1 cellular context compared by ENCODE assay signal in the genomic region with DNA sequence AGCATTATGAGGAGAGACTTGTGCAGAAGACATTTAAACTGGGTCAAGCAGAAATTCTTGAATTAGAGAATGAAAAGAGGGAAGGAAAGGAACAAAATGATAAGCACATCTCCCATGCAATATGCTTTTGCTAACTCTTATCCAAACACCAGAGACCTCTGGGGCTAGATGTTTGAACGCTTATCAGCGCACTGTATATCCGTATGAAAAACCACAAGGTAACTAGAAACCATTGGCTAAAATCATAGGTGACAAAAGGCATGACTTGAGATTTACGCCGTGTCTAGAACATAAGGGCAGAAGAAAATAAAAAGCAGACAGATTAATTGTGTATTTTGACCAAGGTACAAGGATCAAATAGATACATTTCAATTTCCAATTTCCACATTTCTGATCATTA.
TF ChIP-seq lines count a peak whose summit lies in the region.

No MANE protein-coding gene starts in this region.

TF ChIP-seq in K562, 482 proteins besides CTCF, POLR2A, EP300 and RAD21 (continued from another document and continues in another):
- no peak for TF ChIP-seq ZNF239 (CRISPR knock-in tag; IDR thresholded peaks at IDR 0.05)
- TF ChIP-seq KLF6 (CRISPR knock-in tag; IDR thresholded peaks at IDR 0.05; ENCODE audit: borderline replicate concordance), result no peak
- no peak for TF ChIP-seq SFPQ (IDR thresholded peaks at IDR 0.05; ENCODE audit: low read depth, low read length)
- no peak for TF ChIP-seq FUS (optimal IDR thresholded peaks at IDR 0.05; ENCODE audit: low read depth, low read length)
- no peak for TF ChIP-seq RBFOX2 (IDR thresholded peaks at IDR 0.05; ENCODE audit: low read depth, low read length)
- no peak for TF ChIP-seq SMARCA5 (IDR thresholded peaks at IDR 0.05)
- TF ChIP-seq STAT5A (IDR thresholded peaks at IDR 0.05; ENCODE audit: borderline replicate concordance, low read length), result peak; percentile 72; the same call in 1 of the 2 replicates
- peak; percentile 41 to 46; a peak in 2 of 4 replicates for TF ChIP-seq KDM1A (IDR thresholded peaks at IDR 0.05)
- TF ChIP-seq NCOR1 (IDR thresholded peaks at IDR 0.05), result peak; percentile 73
- no peak for TF ChIP-seq E4F1 (CRISPR knock-in tag; IDR thresholded peaks at IDR 0.05; ENCODE audit: borderline replicate concordance)
- no peak for TF ChIP-seq MAFF (IDR thresholded peaks at IDR 0.05; ENCODE audit: low read length)
- TF ChIP-seq ZNF232 (CRISPR knock-in tag; IDR thresholded peaks at IDR 0.05), result no peak
- TF ChIP-seq ZNF41 (CRISPR knock-in tag; conservative IDR thresholded peaks at IDR 0.05), result no peak
- peak; percentile 91 for TF ChIP-seq TAL1 (IDR thresholded peaks at IDR 0.05)
- no peak for TF ChIP-seq ZMIZ1 (IDR thresholded peaks at IDR 0.05; ENCODE audit: low read depth in 2 of 2, low read length in 2 of 2)
- peak; percentile 86 for TF ChIP-seq TCF3 (CRISPR knock-in tag; IDR thresholded peaks at IDR 0.05)
- no peak for TF ChIP-seq ZNF57 (CRISPR knock-in tag; IDR thresholded peaks at IDR 0.05)
- TF ChIP-seq, protein P1, sequence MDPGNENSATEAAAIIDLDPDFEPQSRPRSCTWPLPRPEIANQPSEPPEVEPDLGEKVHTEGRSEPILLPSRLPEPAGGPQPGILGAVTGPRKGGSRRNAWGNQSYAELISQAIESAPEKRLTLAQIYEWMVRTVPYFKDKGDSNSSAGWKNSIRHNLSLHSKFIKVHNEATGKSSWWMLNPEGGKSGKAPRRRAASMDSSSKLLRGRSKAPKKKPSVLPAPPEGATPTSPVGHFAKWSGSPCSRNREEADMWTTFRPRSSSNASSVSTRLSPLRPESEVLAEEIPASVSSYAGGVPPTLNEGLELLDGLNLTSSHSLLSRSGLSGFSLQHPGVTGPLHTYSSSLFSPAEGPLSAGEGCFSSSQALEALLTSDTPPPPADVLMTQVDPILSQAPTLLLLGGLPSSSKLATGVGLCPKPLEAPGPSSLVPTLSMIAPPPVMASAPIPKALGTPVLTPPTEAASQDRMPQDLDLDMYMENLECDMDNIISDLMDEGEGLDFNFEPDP (CRISPR knock-in tag; IDR thresholded peaks at IDR 0.05), result no peak
- TF ChIP-seq ZNF75A (CRISPR knock-in tag; IDR thresholded peaks at IDR 0.05), result no peak
- TF ChIP-seq CCAR2 (IDR thresholded peaks at IDR 0.05; ENCODE audit: low read depth, low read length), result no peak
- TF ChIP-seq, protein P2, sequence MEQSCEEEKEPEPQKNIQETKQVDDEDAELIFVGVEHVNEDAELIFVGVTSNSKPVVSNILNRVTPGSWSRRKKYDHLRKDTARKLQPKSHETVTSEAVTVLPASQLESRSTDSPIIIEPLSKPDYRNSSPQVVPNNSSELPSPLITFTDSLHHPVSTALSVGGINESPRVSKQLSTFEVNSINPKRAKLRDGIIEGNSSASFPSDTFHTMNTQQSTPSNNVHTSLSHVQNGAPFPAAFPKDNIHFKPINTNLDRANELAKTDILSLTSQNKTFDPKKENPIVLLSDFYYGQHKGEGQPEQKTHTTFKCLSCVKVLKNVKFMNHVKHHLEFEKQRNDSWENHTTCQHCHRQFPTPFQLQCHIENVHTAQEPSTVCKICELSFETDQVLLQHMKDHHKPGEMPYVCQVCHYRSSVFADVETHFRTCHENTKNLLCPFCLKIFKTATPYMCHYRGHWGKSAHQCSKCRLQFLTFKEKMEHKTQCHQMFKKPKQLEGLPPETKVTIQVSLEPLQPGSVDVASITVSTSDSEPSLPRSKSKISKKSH (CRISPR knock-in tag; IDR thresholded peaks at IDR 0.05), result no peak
- TF ChIP-seq MCM5 (IDR thresholded peaks at IDR 0.05; ENCODE audit: low read depth), result no peak
- TF ChIP-seq MEF2A (IDR thresholded peaks at IDR 0.05; ENCODE audit: control insufficient read depth, low read depth, low read length), result no peak
- TF ChIP-seq ZNF212 (CRISPR knock-in tag; IDR thresholded peaks at IDR 0.05), result no peak
- no peak for TF ChIP-seq NFRKB (IDR thresholded peaks at IDR 0.05; ENCODE audit: low read depth)
- TF ChIP-seq POLR2B (IDR thresholded peaks at IDR 0.05; ENCODE audit: low read depth, partially characterized antibody), result no peak
- TF ChIP-seq, protein P3, sequence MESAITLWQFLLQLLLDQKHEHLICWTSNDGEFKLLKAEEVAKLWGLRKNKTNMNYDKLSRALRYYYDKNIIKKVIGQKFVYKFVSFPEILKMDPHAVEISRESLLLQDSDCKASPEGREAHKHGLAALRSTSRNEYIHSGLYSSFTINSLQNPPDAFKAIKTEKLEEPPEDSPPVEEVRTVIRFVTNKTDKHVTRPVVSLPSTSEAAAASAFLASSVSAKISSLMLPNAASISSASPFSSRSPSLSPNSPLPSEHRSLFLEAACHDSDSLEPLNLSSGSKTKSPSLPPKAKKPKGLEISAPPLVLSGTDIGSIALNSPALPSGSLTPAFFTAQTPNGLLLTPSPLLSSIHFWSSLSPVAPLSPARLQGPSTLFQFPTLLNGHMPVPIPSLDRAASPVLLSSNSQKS (CRISPR knock-in tag; IDR thresholded peaks at IDR 0.05), result no peak
- TF ChIP-seq NUFIP1 (IDR thresholded peaks at IDR 0.05; ENCODE audit: partially characterized antibody), result no peak
- TF ChIP-seq, protein P4, sequence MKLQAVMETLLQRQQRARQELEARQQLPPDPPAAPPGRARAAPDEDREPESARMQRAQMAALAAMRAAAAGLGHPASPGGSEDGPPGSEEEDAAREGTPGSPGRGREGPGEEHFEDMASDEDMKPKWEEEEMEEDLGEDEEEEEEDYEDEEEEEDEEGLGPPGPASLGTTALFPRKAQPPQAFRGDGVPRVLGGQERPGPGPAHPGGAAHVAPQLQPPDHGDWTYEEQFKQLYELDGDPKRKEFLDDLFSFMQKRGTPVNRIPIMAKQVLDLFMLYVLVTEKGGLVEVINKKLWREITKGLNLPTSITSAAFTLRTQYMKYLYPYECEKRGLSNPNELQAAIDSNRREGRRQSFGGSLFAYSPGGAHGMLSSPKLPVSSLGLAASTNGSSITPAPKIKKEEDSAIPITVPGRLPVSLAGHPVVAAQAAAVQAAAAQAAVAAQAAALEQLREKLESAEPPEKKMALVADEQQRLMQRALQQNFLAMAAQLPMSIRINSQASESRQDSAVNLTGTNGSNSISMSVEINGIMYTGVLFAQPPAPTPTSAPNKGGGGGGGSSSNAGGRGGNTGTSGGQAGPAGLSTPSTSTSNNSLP (IDR thresholded peaks at IDR 0.05; ENCODE audit: borderline replicate concordance, low read depth, low read length), result no peak
- TF ChIP-seq NR3C1 (CRISPR knock-in tag; IDR thresholded peaks at IDR 0.05), result no peak
- peak; percentile 77 for TF ChIP-seq CBFA2T2 (conservative IDR thresholded peaks at IDR 0.05)
- no peak for TF ChIP-seq ZNF12 (CRISPR knock-in tag; IDR thresholded peaks at IDR 0.05)
- no peak for TF ChIP-seq ATF2 (CRISPR knock-in tag; IDR thresholded peaks at IDR 0.05)
- TF ChIP-seq ZC3H4 (CRISPR knock-in tag; IDR thresholded peaks at IDR 0.05; ENCODE audit: borderline replicate concordance), result no peak
- TF ChIP-seq RAD51 (IDR thresholded peaks at IDR 0.05; ENCODE audit: borderline replicate concordance, low read depth), result no peak
- TF ChIP-seq CEBPB (tag; IDR thresholded peaks at IDR 0.05), result no peak
- no peak for TF ChIP-seq KAT2B (IDR thresholded peaks at IDR 0.05; ENCODE audit: low read depth, low read length)
- peak; percentile 76 for TF ChIP-seq FOXM1 (IDR thresholded peaks at IDR 0.05; ENCODE audit: low read depth)
- no peak for TF ChIP-seq FOXM1 (CRISPR knock-in tag; IDR thresholded peaks at IDR 0.05; ENCODE audit: low read depth)
- peak in 1 of 2 experiments; percentile 68; a peak in 1 of 4 replicates for TF ChIP-seq RCOR1 (IDR thresholded peaks at IDR 0.05; ENCODE audit: borderline replicate concordance in 1 of 2, low read depth in 2 of 2, low read length in 2 of 2)
- TF ChIP-seq, protein P5, sequence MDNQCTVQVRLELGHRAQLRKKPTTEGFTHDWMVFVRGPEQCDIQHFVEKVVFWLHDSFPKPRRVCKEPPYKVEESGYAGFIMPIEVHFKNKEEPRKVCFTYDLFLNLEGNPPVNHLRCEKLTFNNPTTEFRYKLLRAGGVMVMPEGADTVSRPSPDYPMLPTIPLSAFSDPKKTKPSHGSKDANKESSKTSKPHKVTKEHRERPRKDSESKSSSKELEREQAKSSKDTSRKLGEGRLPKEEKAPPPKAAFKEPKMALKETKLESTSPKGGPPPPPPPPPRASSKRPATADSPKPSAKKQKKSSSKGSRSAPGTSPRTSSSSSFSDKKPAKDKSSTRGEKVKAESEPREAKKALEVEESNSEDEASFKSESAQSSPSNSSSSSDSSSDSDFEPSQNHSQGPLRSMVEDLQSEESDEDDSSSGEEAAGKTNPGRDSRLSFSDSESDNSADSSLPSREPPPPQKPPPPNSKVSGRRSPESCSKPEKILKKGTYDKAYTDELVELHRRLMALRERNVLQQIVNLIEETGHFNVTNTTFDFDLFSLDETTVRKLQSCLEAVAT (IDR thresholded peaks at IDR 0.05), result no peak
- no peak for TF ChIP-seq ESRRB (CRISPR knock-in tag; IDR thresholded peaks at IDR 0.05; ENCODE audit: borderline replicate concordance)
- no peak for TF ChIP-seq TFAP4 (CRISPR knock-in tag; IDR thresholded peaks at IDR 0.05; ENCODE audit: borderline replicate concordance)
- no peak for TF ChIP-seq ATF1 (CRISPR knock-in tag; IDR thresholded peaks at IDR 0.05)
- no peak for TF ChIP-seq ATF1 (tag; IDR thresholded peaks at IDR 0.05)
- TF ChIP-seq TRIM24 (IDR thresholded peaks at IDR 0.05), result peak in 1 of 2 experiments; percentile 38; a peak in 1 of 4 replicates
- no peak for TF ChIP-seq FOSL1 (tag; conservative IDR thresholded peaks at IDR 0.05)
- TF ChIP-seq SMC3 (conservative IDR thresholded peaks at IDR 0.05; ENCODE audit: insufficient read depth, low read depth, low read length), result no peak
- TF ChIP-seq HIVEP1 (CRISPR knock-in tag; IDR thresholded peaks at IDR 0.05), result no peak
